10 cellular contexts compared by ENCODE assay signal in genomic region chr9:89495824-89496555, GRCh38. TPM values are rescaled to one million over a fixed set of nuclear protein-coding genes. Genes with fewer than 3 reads are reported as not detected.
DNase-seq lines count a peak whose midpoint lies in the region; ATAC-seq and TF ChIP-seq lines count a peak whose summit lies in the region.
"Had no signal": no experiment of that assay in that cellular context is flagged by ENCODE, and none has a peak within 500 bp of the region (broad histone marks: within the 10 kb centered on the region; RNA-seq: fewer than 3 reads in every experiment).

No MANE protein-coding gene starts in this region.

- peak overlapping the region; percentile 80 for H3K4me3 Mint-ChIP-seq in MCF 10A (ENCODE audit: unreplicated experiment)
- peak overlapping the region; percentile 94 for H3K4me3 Mint-ChIP-seq in activated T-helper 1 cell treated with anti-CD3 and anti-CD28 coated beads, Interleukin-12 subunit alpha, Interleukin-12 subunit beta, Interleukin-2, Interleukin-4 antibody, amounts not matched to agents 30 ng/mL and 10 ng/mL and 1 ng/mL, durations not matched to agents 14 hours and 24 hours and 36 hours
- peak overlapping the region; percentile 71 for H3K4me3 Mint-ChIP-seq in mesothelial cell of epicardium
- H3K4me3 Mint-ChIP-seq in type B pancreatic cell = peak overlapping the region; percentile 90

- H4K20me1 ChIP-seq in mammary epithelial cell (ENCODE audit: insufficient read depth, low read length) = no peaks in the 10 kb centered on the region

- intact Hi-C loops in MCF 10A (cut with micrococcal nuclease) (no loop called here), mammary epithelial cell (cut with micrococcal nuclease) (no loop called here)
- intact Hi-C loops in activated T-helper 1 cell treated with anti-CD3 and anti-CD28 coated beads, Interleukin-12 subunit alpha, Interleukin-12 subunit beta, Interleukin-2, Interleukin-4 antibody, amounts not matched to agents 30 ng/mL and 10 ng/mL and 1 ng/mL, durations not matched to agents 14 hours and 24 hours and 36 hours (cut with micrococcal nuclease) = loop anchor here (1.0 to 5.0 kb wide), 3 partner anchors 10 to 179 kb away; partner anchors contain the start of gene SECISBP2

- H3K36me3 Mint-ChIP-seq in MCF 10A (ENCODE audit: insufficient read depth, unreplicated experiment) (no peaks in the 10 kb centered on the region), mesothelial cell of epicardium (no peaks in the 10 kb centered on the region), type B pancreatic cell (peaks cover 5% of the 10 kb centered on the region)
- H3K36me3 Mint-ChIP-seq in activated T-helper 1 cell treated with anti-CD3 and anti-CD28 coated beads, Interleukin-12 subunit alpha, Interleukin-12 subunit beta, Interleukin-2, Interleukin-4 antibody, amounts not matched to agents 30 ng/mL and 10 ng/mL and 1 ng/mL, durations not matched to agents 14 hours and 24 hours and 36 hours (ENCODE audit: low read depth) = peaks cover 36% of the 10 kb centered on the region

- H3K27me3 ChIP-seq in mammary epithelial cell (ENCODE audit: insufficient read depth, low read length) = peaks cover 5% of the 10 kb centered on the region
- H3K27me3 ChIP-seq in WERI-Rb-1 (ENCODE audit: insufficient read depth, low read depth, severe bottlenecking) = no peaks in the 10 kb centered on the region

- H3K9me3 Mint-ChIP-seq in MCF 10A (ENCODE audit: unreplicated experiment) = no peaks in the 10 kb centered on the region
- H3K9me3 Mint-ChIP-seq in activated T-helper 1 cell treated with anti-CD3 and anti-CD28 coated beads, Interleukin-12 subunit alpha, Interleukin-12 subunit beta, Interleukin-2, Interleukin-4 antibody, amounts not matched to agents 30 ng/mL and 10 ng/mL and 1 ng/mL, durations not matched to agents 14 hours and 24 hours and 36 hours = no peaks in the 10 kb centered on the region
- H3K9me3 Mint-ChIP-seq in mesothelial cell of epicardium = no peaks in the 10 kb centered on the region
- H3K9me3 Mint-ChIP-seq in type B pancreatic cell = no peaks in the 10 kb centered on the region

- no peak overlapping the region for H2AFZ ChIP-seq in mammary epithelial cell (ENCODE audit: low read depth, low read length)

- no peak overlapping the region for H3K9ac ChIP-seq in mammary epithelial cell (ENCODE audit: insufficient read depth, low read length)

- ATAC-seq in GM18868 (IDR thresholded peaks at IDR 0.05; ENCODE audit: unreplicated experiment) = no peak

- H3K4me1 ChIP-seq in mammary epithelial cell (ENCODE audit: insufficient read depth, low read length) = peaks cover 5% of the 10 kb centered on the region

- H3K9me3 ChIP-seq in mammary epithelial cell (replicated peaks; ENCODE audit: insufficient read depth, low read length) (no peaks in the 10 kb centered on the region), WERI-Rb-1 (ENCODE audit: severe bottlenecking) (no peaks in the 10 kb centered on the region)

- CTCF ChIA-PET in MCF 10A (lab: Yijun Ruan, JAX) = no interaction called here
- CTCF ChIA-PET in mammary epithelial cell (lab: Charles Lee; ENCODE audit: low non-redundant PET) = no interaction called here

- no peaks in the 10 kb centered on the region for H3K36me3 ChIP-seq in mammary epithelial cell (ENCODE audit: insufficient read depth, low read length)
- H3K36me3 ChIP-seq in WERI-Rb-1 = no peaks in the 10 kb centered on the region

- no peak for TF ChIP-seq CTCF in MCF 10A (IDR thresholded peaks at IDR 0.05; ENCODE audit: unreplicated experiment)
- no peak for TF ChIP-seq CTCF in mammary epithelial cell (conservative IDR thresholded peaks at IDR 0.05 in 1 of 2, IDR thresholded peaks at IDR 0.05 in 1 of 2; ENCODE audit: extremely low read depth in 1 of 2, insufficient read depth in 1 of 2, low read depth in 1 of 2, low read length in 2 of 2)
- TF ChIP-seq CTCF in mesothelial cell of epicardium (IDR thresholded peaks at IDR 0.05; ENCODE audit: unreplicated experiment) = no peak
- TF ChIP-seq CTCF in type B pancreatic cell (conservative IDR thresholded peaks at IDR 0.05) = no peak
- TF ChIP-seq CTCF in WERI-Rb-1 (IDR thresholded peaks at IDR 0.05; ENCODE audit: low read depth, low read length) = no peak

- no peak overlapping the region for H3K4me2 ChIP-seq in mammary epithelial cell (ENCODE audit: insufficient read depth, low read depth, low read length)

- BruUV-seq in MCF 10A (replicated peaks; lab: Mats Ljungman, UMichigan) (no TSS peak), mammary epithelial cell (replicated peaks; lab: Mats Ljungman, UMichigan) (no TSS peak)

- dilution Hi-C loops in mammary epithelial cell (cut with HindIII; ENCODE audit: low sequenced_read_pairs) = loop anchor here (5.0 kb wide), 1 partner anchor 94 kb away; no protein-coding TSS in a partner anchor

- H3K27ac Mint-ChIP-seq in MCF 10A (ENCODE audit: low read depth, unreplicated experiment) = no peak overlapping the region
- peak overlapping the region; percentile 92 for H3K27ac Mint-ChIP-seq in activated T-helper 1 cell treated with anti-CD3 and anti-CD28 coated beads, Interleukin-12 subunit alpha, Interleukin-12 subunit beta, Interleukin-2, Interleukin-4 antibody, amounts not matched to agents 30 ng/mL and 10 ng/mL and 1 ng/mL, durations not matched to agents 14 hours and 24 hours and 36 hours
- H3K27ac Mint-ChIP-seq in mesothelial cell of epicardium = peak overlapping the region; percentile 36
- no peak overlapping the region for H3K27ac Mint-ChIP-seq in type B pancreatic cell

- DNase-seq in MCF 10A (ENCODE audit: unreplicated experiment) = no peak
- DNase-seq in mammary epithelial cell = no peak
- DNase-seq in activated T-helper 1 cell treated with anti-CD3 and anti-CD28 coated beads, Interleukin-12 subunit alpha, Interleukin-12 subunit beta, Interleukin-2, Interleukin-4 antibody, amounts not matched to agents 30 ng/mL and 10 ng/mL and 1 ng/mL, durations not matched to agents 14 hours and 24 hours and 36 hours (ENCODE audit: low spot score) = no peak
- DNase-seq in mesothelial cell of epicardium (ENCODE audit: low spot score in 2 of 2, unreplicated experiment in 2 of 2) = no peak
- DNase-seq in type B pancreatic cell (ENCODE audit: extremely low spot score, unreplicated experiment) = no peak
- DNase-seq in ureter (ENCODE audit: low spot score) = no peak
- no peak for DNase-seq in WERI-Rb-1
- DNase-seq: mesendoderm, NCI-H226 had no signal

- H3K27me3 Mint-ChIP-seq in MCF 10A (ENCODE audit: insufficient read depth, unreplicated experiment) (peaks cover 5% of the 10 kb centered on the region), mesothelial cell of epicardium (ENCODE audit: low read depth) (peaks cover 7% of the 10 kb centered on the region), type B pancreatic cell (no peaks in the 10 kb centered on the region)
- H3K27me3 Mint-ChIP-seq in activated T-helper 1 cell treated with anti-CD3 and anti-CD28 coated beads, Interleukin-12 subunit alpha, Interleukin-12 subunit beta, Interleukin-2, Interleukin-4 antibody, amounts not matched to agents 30 ng/mL and 10 ng/mL and 1 ng/mL, durations not matched to agents 14 hours and 24 hours and 36 hours (ENCODE audit: insufficient read depth) = no peaks in the 10 kb centered on the region

- in situ Hi-C loops in mammary epithelial cell (cut with MboI; ENCODE audit: low sequenced_read_pairs in 2 of 2) = no loop called here

- H3K4me1 Mint-ChIP-seq in MCF 10A (ENCODE audit: insufficient read depth, unreplicated experiment) (peaks cover 9% of the 10 kb centered on the region), mesothelial cell of epicardium (peaks cover 27% of the 10 kb centered on the region), type B pancreatic cell (ENCODE audit: unreplicated experiment) (peaks cover 13% of the 10 kb centered on the region)
- H3K4me1 Mint-ChIP-seq in activated T-helper 1 cell treated with anti-CD3 and anti-CD28 coated beads, Interleukin-12 subunit alpha, Interleukin-12 subunit beta, Interleukin-2, Interleukin-4 antibody, amounts not matched to agents 30 ng/mL and 10 ng/mL and 1 ng/mL, durations not matched to agents 14 hours and 24 hours and 36 hours (ENCODE audit: low read depth) = peaks cover 89% of the 10 kb centered on the region

- WGBS in mammary epithelial cell (ENCODE audit: low coverage, missing lambda C conversion rate) = 90% methylated on average over 12 of the region's 12 CpGs

- POLR2A ChIA-PET in MCF 10A (lab: Yijun Ruan, JAX) = no interaction called here

- no peaks in the 10 kb centered on the region for H3K79me2 ChIP-seq in mammary epithelial cell (ENCODE audit: insufficient read depth, low read length)

- H3K4me3 ChIP-seq in mammary epithelial cell (replicated peaks in 1 of 3; ENCODE audit: insufficient read depth in 1 of 3, low read depth in 2 of 3, low read length in 3 of 3) (no peak overlapping the region), WERI-Rb-1 (ENCODE audit: low read depth, low read length) (no peak overlapping the region)

- no peak overlapping the region for H3K27ac ChIP-seq in mammary epithelial cell (ENCODE audit: insufficient read depth, low read depth, low read length)
- no peak overlapping the region for H3K27ac ChIP-seq in WERI-Rb-1

RNA-seq across cellular contexts. Expression of gene SEMA4D, which starts 1.9 kb away (rescaled TPM):
- total RNA-seq in MCF 10A (2022) (4.2 and 7.4 TPM in 2 replicates), mammary epithelial cell (1 to 10 TPM; 1.7 to 2.3 TPM), mesothelial cell of epicardium (41.8 to 44.7 TPM (median 42.7 TPM) in 3 replicates), type B pancreatic cell (ENCODE audit: low replicate concordance) (32.3 and 43.6 TPM in 2 replicates), ureter (54.3 TPM)
- polyA plus RNA-seq in mammary epithelial cell = 0.71 TPM
- polyA minus RNA-seq in mammary epithelial cell = 2.5 TPM
- 388 and 411 TPM in 2 replicates for total RNA-seq in activated T-helper 1 cell treated with anti-CD3 and anti-CD28 coated beads, Interleukin-12 subunit alpha, Interleukin-12 subunit beta, Interleukin-2, Interleukin-4 antibody, amounts not matched to agents 30 ng/mL and 10 ng/mL and 1 ng/mL, durations not matched to agents 14 hours and 24 hours and 36 hours

Comparison
In these comparisons a context has a peak if more than half of its experiments do, and no peak if none do; other contexts are left out.
1. H3K27ac Mint-ChIP-seq: peak in activated T-helper 1 cell treated with anti-CD3 and anti-CD28 coated beads, Interleukin-12 subunit alpha, Interleukin-12 subunit beta, Interleukin-2, Interleukin-4 antibody, amounts not matched to agents 30 ng/mL and 10 ng/mL and 1 ng/mL, durations not matched to agents 14 hours and 24 hours and 36 hours (single experiment) and mesothelial cell of epicardium (single experiment); none in MCF 10A (single experiment) and type B pancreatic cell (single experiment).
2. Peak in every context shown above with its lines, with median percentiles within 50 percentile points of each other: H3K4me3 Mint-ChIP-seq.